2 cellular contexts compared by ENCODE assay signal in the genomic region with DNA sequence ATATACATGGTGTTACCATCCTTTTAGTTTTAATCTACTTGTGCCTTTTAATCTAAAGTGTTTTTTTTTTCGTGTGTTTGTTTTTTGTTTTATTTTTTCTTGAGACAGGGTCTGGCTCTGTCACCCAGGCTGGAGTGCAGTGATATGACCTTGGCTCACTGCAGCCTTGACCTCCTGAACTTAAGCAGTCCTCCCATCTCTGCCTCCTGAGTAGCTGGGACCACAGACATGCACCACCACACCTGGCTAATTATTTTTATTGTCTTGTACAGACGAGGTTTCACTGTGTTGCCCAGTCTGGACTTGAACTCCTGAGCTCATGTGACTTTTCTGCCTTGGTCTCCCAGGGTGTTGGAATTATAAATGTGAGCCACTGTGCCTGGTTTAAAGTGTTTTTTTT.
TF ChIP-seq lines count a peak whose summit lies in the region.

No MANE protein-coding gene starts in this region.

TF ChIP-seq in HEK293, 187 proteins besides CTCF, POLR2A, EP300 and RAD21:
- TF ChIP-seq GLIS1 (tag by site-specific recombination; IDR thresholded peaks at IDR 0.05) (peak; percentile 37; the same call in 1 of the 2 replicates), ZNF404 (tag by site-specific recombination; IDR thresholded peaks at IDR 0.05) (no peak), FEZF1 (tag by site-specific recombination; IDR thresholded peaks at IDR 0.05) (no peak)

TF ChIP-seq in GM12878, 131 proteins besides CTCF, POLR2A, EP300 and RAD21:
- TF ChIP-seq, protein P1, sequence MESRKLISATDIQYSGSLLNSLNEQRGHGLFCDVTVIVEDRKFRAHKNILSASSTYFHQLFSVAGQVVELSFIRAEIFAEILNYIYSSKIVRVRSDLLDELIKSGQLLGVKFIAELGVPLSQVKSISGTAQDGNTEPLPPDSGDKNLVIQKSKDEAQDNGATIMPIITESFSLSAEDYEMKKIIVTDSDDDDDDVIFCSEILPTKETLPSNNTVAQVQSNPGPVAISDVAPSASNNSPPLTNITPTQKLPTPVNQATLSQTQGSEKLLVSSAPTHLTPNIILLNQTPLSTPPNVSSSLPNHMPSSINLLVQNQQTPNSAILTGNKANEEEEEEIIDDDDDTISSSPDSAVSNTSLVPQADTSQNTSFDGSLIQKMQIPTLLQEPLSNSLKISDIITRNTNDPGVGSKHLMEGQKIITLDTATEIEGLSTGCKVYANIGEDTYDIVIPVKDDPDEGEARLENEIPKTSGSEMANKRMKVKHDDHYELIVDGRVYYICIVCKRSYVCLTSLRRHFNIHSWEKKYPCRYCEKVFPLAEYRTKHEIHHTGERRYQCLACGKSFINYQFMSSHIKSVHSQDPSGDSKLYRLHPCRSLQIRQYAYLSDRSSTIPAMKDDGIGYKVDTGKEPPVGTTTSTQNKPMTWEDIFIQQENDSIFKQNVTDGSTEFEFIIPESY (IDR thresholded peaks at IDR 0.05): no peak
- TF ChIP-seq SMAD5 (IDR thresholded peaks at IDR 0.05; ENCODE audit: low read depth) (no peak), SIX5 (IDR thresholded peaks at IDR 0.05; ENCODE audit: low read depth, low read length, severe bottlenecking) (no peak), YY1 (IDR thresholded peaks at IDR 0.05; ENCODE audit: low read depth, low read length) (no peak)
- TF ChIP-seq, protein P2, sequence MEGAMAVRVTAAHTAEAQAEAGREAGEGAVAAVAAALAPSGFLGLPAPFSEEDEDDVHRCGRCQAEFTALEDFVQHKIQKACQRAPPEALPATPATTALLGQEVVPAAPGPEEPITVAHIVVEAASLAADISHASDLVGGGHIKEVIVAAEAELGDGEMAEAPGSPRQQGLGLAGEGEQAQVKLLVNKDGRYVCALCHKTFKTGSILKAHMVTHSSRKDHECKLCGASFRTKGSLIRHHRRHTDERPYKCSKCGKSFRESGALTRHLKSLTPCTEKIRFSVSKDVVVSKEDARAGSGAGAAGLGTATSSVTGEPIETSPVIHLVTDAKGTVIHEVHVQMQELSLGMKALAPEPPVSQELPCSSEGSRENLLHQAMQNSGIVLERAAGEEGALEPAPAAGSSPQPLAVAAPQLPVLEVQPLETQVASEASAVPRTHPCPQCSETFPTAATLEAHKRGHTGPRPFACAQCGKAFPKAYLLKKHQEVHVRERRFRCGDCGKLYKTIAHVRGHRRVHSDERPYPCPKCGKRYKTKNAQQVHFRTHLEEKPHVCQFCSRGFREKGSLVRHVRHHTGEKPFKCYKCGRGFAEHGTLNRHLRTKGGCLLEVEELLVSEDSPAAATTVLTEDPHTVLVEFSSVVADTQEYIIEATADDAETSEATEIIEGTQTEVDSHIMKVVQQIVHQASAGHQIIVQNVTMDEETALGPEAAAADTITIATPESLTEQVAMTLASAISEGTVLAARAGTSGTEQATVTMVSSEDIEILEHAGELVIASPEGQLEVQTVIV (IDR thresholded peaks at IDR 0.05; ENCODE audit: borderline replicate concordance, partially characterized antibody): no peak
- TF ChIP-seq, protein P3, sequence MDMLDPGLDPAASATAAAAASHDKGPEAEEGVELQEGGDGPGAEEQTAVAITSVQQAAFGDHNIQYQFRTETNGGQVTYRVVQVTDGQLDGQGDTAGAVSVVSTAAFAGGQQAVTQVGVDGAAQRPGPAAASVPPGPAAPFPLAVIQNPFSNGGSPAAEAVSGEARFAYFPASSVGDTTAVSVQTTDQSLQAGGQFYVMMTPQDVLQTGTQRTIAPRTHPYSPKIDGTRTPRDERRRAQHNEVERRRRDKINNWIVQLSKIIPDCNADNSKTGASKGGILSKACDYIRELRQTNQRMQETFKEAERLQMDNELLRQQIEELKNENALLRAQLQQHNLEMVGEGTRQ (IDR thresholded peaks at IDR 0.05; ENCODE audit: borderline replicate concordance, low read depth, low read length): no peak
